ENCODE assay signal across 18 cellular contexts in genomic region chr5:71384706-71385105, GRCh38.
DNase-seq lines count a peak whose midpoint lies in the region; ATAC-seq, FAIRE-seq and TF ChIP-seq lines count a peak whose summit lies in the region.
"Had no signal": no experiment of that assay in that cellular context is flagged by ENCODE, and none has a peak within 500 bp of the region (broad histone marks: within the 10 kb centered on the region; RNA-seq: fewer than 3 reads in every experiment).

No MANE protein-coding gene starts in this region.

- TF ChIP-seq EP300 in K562 (IDR thresholded peaks at IDR 0.05; ENCODE audit: low read length), result no peak

- H3K79me2 ChIP-seq in K562 (ENCODE audit: control insufficient read depth, insufficient read depth, low read length) (no peaks in the 10 kb centered on the region), hepatocyte (no peaks in the 10 kb centered on the region)

- H3K9me3 ChIP-seq in K562 (replicated peaks; ENCODE audit: control insufficient read depth, insufficient read depth, low read depth, low read length), result no peaks in the 10 kb centered on the region
- H3K9me3 ChIP-seq in hepatocyte (ENCODE audit: low read depth), result no peaks in the 10 kb centered on the region
- H3K9me3 ChIP-seq: A549; BLaER1 treated with 17β-estradiol and CSF1 and Interleukin-3, amounts not matched to agents 10 nM and 100 nM had no signal

- TF ChIP-seq RAD21 in K562 (CRISPR knock-in tag; conservative IDR thresholded peaks at IDR 0.05 in 1 of 2, IDR thresholded peaks at IDR 0.05 in 1 of 2), result no peak

- no peak overlapping the region for H2AFZ ChIP-seq in K562 (ENCODE audit: low read depth, low read length)
- no peak overlapping the region for H2AFZ ChIP-seq in hepatocyte

- TF ChIP-seq CTCF in K562 (IDR thresholded peaks at IDR 0.05 in 2 of 3, conservative IDR thresholded peaks at IDR 0.05 in 1 of 3; ENCODE audit: insufficient read depth in 2 of 3, low read depth in 1 of 3, low read length in 3 of 3) (no peak), hepatocyte (IDR thresholded peaks at IDR 0.05; ENCODE audit: poor library complexity) (no peak)

- 0% methylated on average over 1 of the region's 1 CpG for WGBS in K562 (ENCODE audit: insufficient coverage, low coverage, missing lambda C conversion rate)
- WGBS in hepatocyte (ENCODE audit: low lambda C conversion rate, missing lambda C conversion rate), result 6% methylated on average over 1 of the region's 1 CpG

- DNase-seq in NCI-H82 (lab: John Stamatoyannopoulos, UW) (peak; percentile 15), NCI-H82 treated with DMSO at 0.1 percent for 48 hours (lab: John Stamatoyannopoulos, UW; ENCODE audit: unreplicated experiment) (no peak), K562 (ENCODE audit: extremely low read depth in 1 of 4, low spot score in 3 of 4) (no peak), hepatocyte (ENCODE audit: low spot score) (no peak), COR-L47 (lab: John Stamatoyannopoulos, UW) (no peak), SW 1271 (lab: John Stamatoyannopoulos, UW) (no peak)
- DNase-seq: AML-193; CD4-positive, alpha-beta T cell; CD8-positive, alpha-beta T cell; DMS79 treated with DMSO at 0.1 percent for 48 hours; GF-D8 had no signal

- BruUV-seq in K562 (replicated peaks; lab: Mats Ljungman, UMichigan), result no TSS peak

- H4K20me1 ChIP-seq in K562 (replicated peaks; ENCODE audit: control insufficient read depth, insufficient read depth, low read length) (no peaks in the 10 kb centered on the region), hepatocyte (ENCODE audit: insufficient read depth, poor library complexity, severe bottlenecking) (no peaks in the 10 kb centered on the region)
- H4K20me1 ChIP-seq: BLaER1 treated with 17β-estradiol and CSF1 and Interleukin-3, amounts not matched to agents 10 nM and 100 nM had no signal

- H3K27me3 ChIP-seq in K562 (ENCODE audit: control insufficient read depth in 2 of 2, insufficient read depth in 2 of 2, low read length in 2 of 2) (no peaks in the 10 kb centered on the region), hepatocyte (no peaks in the 10 kb centered on the region)
- H3K27me3 ChIP-seq: BLaER1 treated with 17β-estradiol and CSF1 and Interleukin-3, amounts not matched to agents 10 nM and 100 nM had no signal

- H3K27ac ChIP-seq in K562 (ENCODE audit: extremely low read depth, low read depth, low read length), result peak overlapping the region; percentile 6; the same call in 1 of the 3 replicates
- peak overlapping the region; percentile 42 for H3K27ac ChIP-seq in hepatocyte
- H3K27ac ChIP-seq: 22Rv1; A549; BLaER1 treated with 17β-estradiol and CSF1 and Interleukin-3, amounts not matched to agents 10 nM and 100 nM; C4-2B had no signal

- H3K36me3 ChIP-seq in K562 (ENCODE audit: control insufficient read depth, insufficient read depth, low read length) (no peaks in the 10 kb centered on the region), hepatocyte (replicated peaks; ENCODE audit: insufficient read depth, low read depth) (no peaks in the 10 kb centered on the region)
- H3K36me3 ChIP-seq: BLaER1 treated with 17β-estradiol and CSF1 and Interleukin-3, amounts not matched to agents 10 nM and 100 nM had no signal

- intact Hi-C loops in K562 (cut with micrococcal nuclease), result no loop called here

- no peaks in the 10 kb centered on the region for H3K9me1 ChIP-seq in K562 (ENCODE audit: control insufficient read depth, insufficient read depth, low read length)

- no peak for ATAC-seq in K562
- no peak for ATAC-seq in GM18517 (IDR thresholded peaks at IDR 0.05; ENCODE audit: unreplicated experiment)
- ATAC-seq: A549; CD8-positive, alpha-beta T cell had no signal

- CTCF ChIA-PET in K562 (lab: Yijun Ruan, JAX; ENCODE audit: low intra/inter-chr PET ratio), result no interaction called here

- in situ Hi-C loops in K562 (cut with MboI), result no loop called here

- peaks cover 6 to 7% of the 10 kb centered on the region in 2 experiments; a peak in 3 of 5 replicates for H3K4me1 ChIP-seq in K562 (replicated peaks in 1 of 2; ENCODE audit: control insufficient read depth in 2 of 2, insufficient read depth in 2 of 2, low read length in 2 of 2)
- H3K4me1 ChIP-seq in hepatocyte (ENCODE audit: insufficient read depth), result no peaks in the 10 kb centered on the region
- H3K4me1 ChIP-seq: A549; BLaER1 treated with 17β-estradiol and CSF1 and Interleukin-3, amounts not matched to agents 10 nM and 100 nM had no signal

- H3K9me2 ChIP-seq in hepatocyte (replicated peaks; ENCODE audit: insufficient read depth), result no peaks in the 10 kb centered on the region

- H3K4me3 ChIP-seq in K562, result no peak overlapping the region
- H3K4me3 ChIP-seq in hepatocyte, result no peak overlapping the region
- H3K4me3 ChIP-seq: A549; BLaER1 treated with 17β-estradiol and CSF1 and Interleukin-3, amounts not matched to agents 10 nM and 100 nM had no signal

- POLR2A ChIA-PET in K562 (lab: Yijun Ruan, JAX), result no interaction called here

- no peak for TF ChIP-seq POLR2A in K562 (conservative IDR thresholded peaks at IDR 0.05)

- FAIRE-seq in K562 (lab: Jason Lieb, UNC), result no peak
- FAIRE-seq: G401.6, GM12891 had no signal

- H3K9ac ChIP-seq in K562 (ENCODE audit: insufficient read depth in 1 of 2, low read depth in 2 of 2, low read length in 2 of 2), result no peak overlapping the region
- H3K9ac ChIP-seq: BLaER1 treated with 17β-estradiol and CSF1 and Interleukin-3, amounts not matched to agents 10 nM and 100 nM had no signal

- H3K4me2 ChIP-seq in K562 (ENCODE audit: insufficient read depth, low read length) (no peak overlapping the region), hepatocyte (peak overlapping the region; percentile 42)
- H3K4me2 ChIP-seq: A549; BLaER1 treated with 17β-estradiol and CSF1 and Interleukin-3, amounts not matched to agents 10 nM and 100 nM had no signal

TF ChIP-seq in K562, 482 proteins besides CTCF, POLR2A, EP300 and RAD21:
- TF ChIP-seq FOXO4 (CRISPR knock-in tag; IDR thresholded peaks at IDR 0.05) (no peak), POLR3G (IDR thresholded peaks at IDR 0.05; ENCODE audit: extremely low read depth, insufficient read length, insufficient replicate concordance) (no peak)
TF ChIP-seq in K562: peak in this region for 0.
